In genomic region chr9:136512651-136513066, GRCh38 we compare ENCODE assay signal across 9 cellular contexts. TPM values are rescaled to one million over a fixed set of nuclear protein-coding genes. Genes with fewer than 3 reads are reported as not detected.
DNase-seq lines count a peak whose midpoint lies in the region; ATAC-seq, FAIRE-seq and TF ChIP-seq lines count a peak whose summit lies in the region.
"Had no signal": no experiment of that assay in that cellular context is flagged by ENCODE, and none has a peak within 500 bp of the region (broad histone marks: within the 10 kb centered on the region; RNA-seq: fewer than 3 reads in every experiment).

No MANE protein-coding gene starts in this region.

- H3K14ac ChIP-seq in IMR-90 (replicated peaks; ENCODE audit: low read depth, low read length): no peak overlapping the region

- ATAC-seq in A549 (peak; percentile 9 to 51; a peak in 3 of 6 replicates), IMR-90 (ENCODE audit: low read depth) (peak; percentile 44; the same call in 1 of the 2 replicates), GM19397 (IDR thresholded peaks at IDR 0.05; ENCODE audit: unreplicated experiment) (no peak), HG02588 (IDR thresholded peaks at IDR 0.05; ENCODE audit: unreplicated experiment) (no peak)
- ATAC-seq in naive thymus-derived CD8-positive, alpha-beta T cell: peak; percentile 74 to 75

- H4K5ac ChIP-seq in IMR-90 (ENCODE audit: low read depth, low read length): no peak overlapping the region

- H4K91ac ChIP-seq in IMR-90 (ENCODE audit: insufficient read depth, low read depth, low read length): no peak overlapping the region

- TF ChIP-seq CTCF in A549 (IDR thresholded peaks at IDR 0.05): no peak
- TF ChIP-seq CTCF in IMR-90 (conservative IDR thresholded peaks at IDR 0.05; ENCODE audit: low read depth, low read length): no peak
- no peak for TF ChIP-seq CTCF in type B pancreatic cell (conservative IDR thresholded peaks at IDR 0.05)

- no peak overlapping the region for H3K4me3 Mint-ChIP-seq in naive thymus-derived CD8-positive, alpha-beta T cell
- no peak overlapping the region for H3K4me3 Mint-ChIP-seq in type B pancreatic cell

- DNase-seq in A549 (ENCODE audit: low read depth in 1 of 2, low spot score in 1 of 2) (peak in 1 of 2 experiments; percentile 44), IMR-90 (no peak), type B pancreatic cell (ENCODE audit: extremely low spot score, unreplicated experiment) (no peak), EL (no peak)
- peak in 3 of 10 donors; percentile 16 to 36 (median 19) for DNase-seq in naive thymus-derived CD8-positive, alpha-beta T cell
- DNase-seq: NCI-H1105 had no signal

- POLR2A ChIA-PET in A549 (lab: Yijun Ruan, JAX): no interaction called here
- POLR2A ChIA-PET in IMR-90 (lab: Charles Lee; ENCODE audit: unreplicated experiment): no interaction called here
- POLR2A ChIA-PET in naive thymus-derived CD8-positive, alpha-beta T cell (lab: Charles Lee): no interaction called here

- H3K4ac ChIP-seq in IMR-90 (ENCODE audit: low read depth, low read length): no peak overlapping the region

- no peak for TF ChIP-seq POLR2A in A549 (IDR thresholded peaks at IDR 0.05; ENCODE audit: low read length)
- TF ChIP-seq POLR2A in IMR-90 (IDR thresholded peaks at IDR 0.05; ENCODE audit: low read depth, low read length): no peak

- H3K4me3 ChIP-seq in A549 (no peak overlapping the region), IMR-90 (ENCODE audit: insufficient read depth, low read depth, low read length) (no peak overlapping the region)

- no peak overlapping the region for H3K23ac ChIP-seq in IMR-90 (ENCODE audit: low read depth, low read length)

- no peak overlapping the region for H3K27ac Mint-ChIP-seq in naive thymus-derived CD8-positive, alpha-beta T cell
- H3K27ac Mint-ChIP-seq in type B pancreatic cell: no peak overlapping the region

- intact Hi-C loops in IMR-90 (cut with micrococcal nuclease): no loop called here

- H2BK15ac ChIP-seq in IMR-90 (ENCODE audit: low read depth, low read length): no peak overlapping the region

- peaks cover 0 to 43% (median 2%) of the 10 kb centered on the region in 3 donors for H3K36me3 Mint-ChIP-seq in naive thymus-derived CD8-positive, alpha-beta T cell
- H3K36me3 Mint-ChIP-seq in type B pancreatic cell: no peaks in the 10 kb centered on the region

- H3K27me3 ChIP-seq in IMR-90 (ENCODE audit: control insufficient read depth, insufficient read depth, low read length): no peaks in the 10 kb centered on the region

- no peak overlapping the region for H2AK5ac ChIP-seq in IMR-90 (ENCODE audit: low read depth, low read length)

- no peaks in the 10 kb centered on the region for H3K79me1 ChIP-seq in IMR-90 (ENCODE audit: low read depth in 1 of 2, low read length in 2 of 2)

- FAIRE-seq in A549 (lab: Jason Lieb, UNC): no peak

- no peaks in the 10 kb centered on the region for H3K4me1 Mint-ChIP-seq in naive thymus-derived CD8-positive, alpha-beta T cell
- no peaks in the 10 kb centered on the region for H3K4me1 Mint-ChIP-seq in type B pancreatic cell (ENCODE audit: unreplicated experiment)

- WGBS in A549 (ENCODE audit: missing lambda C conversion rate): 91% methylated on average over 8 of the region's 13 CpGs
- WGBS in IMR-90 (ENCODE audit: extremely low coverage in 2 of 2, insufficient read length in 1 of 2), 2 experiments: 100% methylated on average over 1 of the region's 13 CpGs; no CpG with 5 or more reads in 1 of the 2 experiments

- H2AK9ac ChIP-seq in IMR-90 (replicated peaks; ENCODE audit: low read depth, low read length, poor library complexity): no peak overlapping the region

- no peaks in the 10 kb centered on the region for H4K20me1 ChIP-seq in IMR-90 (ENCODE audit: insufficient read depth, low read length)

- no peaks in the 10 kb centered on the region for H3K9me3 Mint-ChIP-seq in naive thymus-derived CD8-positive, alpha-beta T cell
- no peaks in the 10 kb centered on the region for H3K9me3 Mint-ChIP-seq in type B pancreatic cell

- H3K18ac ChIP-seq in IMR-90 (ENCODE audit: low read depth, low read length): no peak overlapping the region

- H3K9me3 ChIP-seq in A549 (no peaks in the 10 kb centered on the region), IMR-90 (ENCODE audit: control insufficient read depth, insufficient read depth, low read length) (no peaks in the 10 kb centered on the region)

- H3K56ac ChIP-seq in IMR-90 (ENCODE audit: extremely low read depth, insufficient read depth, low read length): no peak overlapping the region

- in situ Hi-C loops in IMR-90 (cut with MboI; ENCODE audit: low sequenced_read_pairs): no loop called here

- H2BK20ac ChIP-seq in IMR-90 (ENCODE audit: low read depth, low read length): no peak overlapping the region

- no peak overlapping the region for H2AFZ ChIP-seq in IMR-90 (replicated peaks; ENCODE audit: low read length, poor library complexity)

- no peaks in the 10 kb centered on the region for H3K4me1 ChIP-seq in A549
- H3K4me1 ChIP-seq in IMR-90 (ENCODE audit: control insufficient read depth, insufficient read depth, low read length): no peaks in the 10 kb centered on the region

- no TSS peak for BruUV-seq in IMR-90 (replicated peaks; lab: Mats Ljungman, UMichigan)

- H4K8ac ChIP-seq in IMR-90 (ENCODE audit: low read depth in 2 of 2, low read length in 2 of 2): no peak overlapping the region

- CTCF ChIA-PET in A549 (lab: Yijun Ruan, JAX): no interaction called here
- CTCF ChIA-PET in IMR-90 (lab: Yijun Ruan, JAX): no interaction called here

- dilution Hi-C loops in IMR-90 (cut with HindIII; ENCODE audit: low sequenced_read_pairs, unreplicated experiment): no loop called here

- no peak overlapping the region for H3K9ac ChIP-seq in IMR-90 (ENCODE audit: low read depth, low read length)

- H3K27ac ChIP-seq in A549 (no peak overlapping the region), IMR-90 (ENCODE audit: insufficient read depth, low read length) (no peak overlapping the region), cingulate gyrus (ENCODE audit: low read depth, low read length) (peak overlapping the region; percentile 91)

- no peak overlapping the region for H2BK5ac ChIP-seq in IMR-90 (ENCODE audit: low read depth, low read length, poor library complexity, severe bottlenecking)

- H3K36me3 ChIP-seq in IMR-90 (ENCODE audit: control insufficient read depth, insufficient read depth, low read length): peaks cover 73% of the 10 kb centered on the region

- no peak overlapping the region for H3K4me2 ChIP-seq in A549
- H3K4me2 ChIP-seq in IMR-90 (ENCODE audit: low read depth, low read length): no peak overlapping the region

- TF ChIP-seq EP300 in A549 (IDR thresholded peaks at IDR 0.05): no peak

- TF ChIP-seq RAD21 in A549 (conservative IDR thresholded peaks at IDR 0.05 in 1 of 2, IDR thresholded peaks at IDR 0.05 in 1 of 2) (no peak), IMR-90 (IDR thresholded peaks at IDR 0.05; ENCODE audit: low read length) (no peak)

- H3K27me3 Mint-ChIP-seq in naive thymus-derived CD8-positive, alpha-beta T cell: peaks cover 0 to 1% (median 0%) of the 10 kb centered on the region in 5 donors
- H3K27me3 Mint-ChIP-seq in type B pancreatic cell: no peaks in the 10 kb centered on the region

- H3K9me1 ChIP-seq in IMR-90 (ENCODE audit: insufficient read depth, low read length): no peaks in the 10 kb centered on the region

- H2BK120ac ChIP-seq in IMR-90 (ENCODE audit: low read depth, low read length): no peak overlapping the region

TF ChIP-seq in A549, 52 proteins besides CTCF, POLR2A, EP300 and RAD21 (continues in another document):
- TF ChIP-seq CHD4 (IDR thresholded peaks at IDR 0.05; ENCODE audit: borderline replicate concordance) (no peak), JUNB (IDR thresholded peaks at IDR 0.05) (no peak), HEYL (CRISPR knock-in tag; IDR thresholded peaks at IDR 0.05) (no peak), ESRRA (IDR thresholded peaks at IDR 0.05; ENCODE audit: borderline replicate concordance, low read length) (no peak), CEBPB (IDR thresholded peaks at IDR 0.05) (no peak), FOSB (CRISPR knock-in tag; IDR thresholded peaks at IDR 0.05) (no peak), RFX5 (IDR thresholded peaks at IDR 0.05) (no peak)

TF ChIP-seq in IMR-90, 13 proteins besides CTCF, POLR2A, EP300 and RAD21:
- no peak for TF ChIP-seq MAFK (IDR thresholded peaks at IDR 0.05; ENCODE audit: low read depth, low read length)
- no peak for TF ChIP-seq RCOR1 (IDR thresholded peaks at IDR 0.05; ENCODE audit: insufficient replicate concordance, low read length)
- no peak for TF ChIP-seq NFE2L2 (IDR thresholded peaks at IDR 0.05; ENCODE audit: low read depth, low read length)
- TF ChIP-seq RFX5 (IDR thresholded peaks at IDR 0.05; ENCODE audit: low read depth, low read length): no peak
- TF ChIP-seq SMC3 (IDR thresholded peaks at IDR 0.05; ENCODE audit: low read depth, low read length): no peak
- no peak for TF ChIP-seq CEBPB (IDR thresholded peaks at IDR 0.05; ENCODE audit: low read depth, low read length)

RNA-seq across cellular contexts. Expression of gene SEC16A, which starts 29.8 kb away (rescaled TPM):
- polyA plus RNA-seq in A549 (2011; rRNA removed) (24.2 and 32.3 TPM in 2 replicates), A549 (2017; fragmentation: RNase III; extraction: RNeasy Plus Mini Kit Qiagen cat#74134 plus additional on column Dnase treatment) (35.7 to 41.5 TPM (median 38.0 TPM) in 3 replicates), IMR-90 (2012; rRNA removed) (42.2 and 48.1 TPM in 2 replicates)
- polyA plus RNA-seq in A549 (2012; cell fraction: cytosol; rRNA removed): 26.8 and 30.0 TPM in 2 replicates
- 90.6 and 117 TPM in 2 replicates for polyA plus RNA-seq in A549 (2012; cell fraction: nucleus; rRNA removed)
- polyA minus RNA-seq in A549 (2011; rRNA and poly(A)+ RNA removed): 34.0 and 47.0 TPM in 2 replicates
- total RNA-seq in IMR-90 (2012; rRNA removed) (12.2 and 12.8 TPM in 2 replicates), type B pancreatic cell (ENCODE audit: low replicate concordance) (74.6 and 95.0 TPM in 2 replicates)
- 26.9 and 29.1 TPM in 2 replicates for polyA plus RNA-seq in IMR-90 (2012; cell fraction: cytosol; rRNA removed)
- polyA plus RNA-seq in IMR-90 (2012; cell fraction: nucleus; rRNA removed; ENCODE audit: low replicate concordance): 106 and 130 TPM in 2 replicates
- 10 to 100 TPM; 83.4 to 84.8 TPM for total RNA-seq in naive thymus-derived CD8-positive, alpha-beta T cell
- 10 to 100 TPM; 14.2 to 35.8 (median 26.2) TPM for polyA plus RNA-seq in naive thymus-derived CD8-positive, alpha-beta T cell

RNA-seq across cellular contexts. Expression of gene NOTCH1, which starts 33.2 kb away (rescaled TPM):
- polyA plus RNA-seq in A549 (2011; rRNA removed) (0.88 and 1.2 TPM in 2 replicates), A549 (2017; fragmentation: RNase III; extraction: RNeasy Plus Mini Kit Qiagen cat#74134 plus additional on column Dnase treatment) (4.6 to 6.4 TPM (median 5.7 TPM) in 3 replicates), IMR-90 (2012; rRNA removed) (6.0 and 6.9 TPM in 2 replicates)
- polyA plus RNA-seq in A549 (2012; cell fraction: cytosol; rRNA removed): 2.6 and 3.9 TPM in 2 replicates
- polyA plus RNA-seq in A549 (2012; cell fraction: nucleus; rRNA removed): 15.6 and 21.6 TPM in 2 replicates
- polyA minus RNA-seq in A549 (2011; rRNA and poly(A)+ RNA removed): 1.7 and 2.4 TPM in 2 replicates
- total RNA-seq in IMR-90 (2012; rRNA removed) (1.8 and 2.5 TPM in 2 replicates), type B pancreatic cell (ENCODE audit: low replicate concordance) (36.5 and 53.1 TPM in 2 replicates)
- polyA plus RNA-seq in IMR-90 (2012; cell fraction: cytosol; rRNA removed): 4.0 and 8.0 TPM in 2 replicates
- 19.2 and 42.7 TPM in 2 replicates for polyA plus RNA-seq in IMR-90 (2012; cell fraction: nucleus; rRNA removed; ENCODE audit: low replicate concordance)
- 10 to 100 TPM; 76.2 to 84.3 TPM for total RNA-seq in naive thymus-derived CD8-positive, alpha-beta T cell
- 1 to 10 TPM; 1.3 to 5.9 (median 1.6) TPM for polyA plus RNA-seq in naive thymus-derived CD8-positive, alpha-beta T cell

Comparison
In these comparisons a context has a peak if more than half of its experiments do, and no peak if none do; other contexts are left out.
1. ATAC-seq: peak in A549 (2 of 2), IMR-90 (single experiment) and naive thymus-derived CD8-positive, alpha-beta T cell (2 of 2); none in GM19397 (single experiment) and HG02588 (single experiment).
2. RNA of gene NOTCH1, which starts 33.2 kb away (total RNA-seq): 76.2 to 84.3 TPM in naive thymus-derived CD8-positive, alpha-beta T cell and 36.5 to 53.1 TPM in type B pancreatic cell; 1.8 to 2.5 TPM in IMR-90; every median in the first group is over 10 times any median in the second.